25 cellular contexts compared by ENCODE assay signal in the genomic region with DNA sequence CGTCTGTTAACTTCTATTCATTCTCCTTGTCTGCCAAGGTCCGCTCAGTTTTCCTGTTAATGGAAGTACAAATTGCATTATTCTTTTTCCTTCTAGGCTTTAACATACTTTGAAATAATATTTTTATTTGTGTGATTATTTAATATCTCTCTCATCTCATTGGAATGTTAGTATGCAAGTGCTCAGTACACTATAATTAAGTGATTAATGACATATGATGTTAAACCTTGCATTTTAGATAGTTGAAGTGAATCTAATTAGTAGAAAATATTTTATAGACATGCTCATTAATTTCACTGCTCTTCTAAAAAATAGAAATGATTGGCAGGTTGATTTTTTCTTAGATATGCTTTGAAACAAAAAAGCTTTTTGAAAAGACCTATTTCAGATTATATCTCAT.
"Had no signal": no experiment of that assay in that cellular context is flagged by ENCODE, and none has a peak within 500 bp of the region (broad histone marks: within the 10 kb centered on the region; RNA-seq: fewer than 3 reads in every experiment).

No MANE protein-coding gene starts in this region.

- H3K27me3 ChIP-seq: colonic mucosa, dorsolateral prefrontal cortex, esophagus muscularis mucosa, esophagus squamous epithelium, foreskin keratinocyte, gastrocnemius medialis, gastroesophageal sphincter, heart left ventricle, heart right ventricle had no signal

- H3K36me3 ChIP-seq: colonic mucosa, esophagus muscularis mucosa, esophagus squamous epithelium, gastrocnemius medialis, gastroesophageal sphincter, heart left ventricle, heart right ventricle had no signal

- H3K27me3 Mint-ChIP-seq: dendritic cell treated with granulocyte-macrophage colony-stimulating factor and Interleukin-4, amounts not matched to agents 40 ng/mL and 50 ng/mL, for 4 days; effector memory CD8-positive, alpha-beta T cell had no signal

- DNase-seq: colonic mucosa; cortex of kidney; dermis blood vessel endothelial cell; dorsolateral prefrontal cortex; effector CD4-positive, alpha-beta T cell; effector CD8-positive, alpha-beta T cell; effector memory CD4-positive, alpha-beta T cell; effector memory CD8-positive, alpha-beta T cell; endodermal cell; erythroblast; esophagus squamous epithelium; foreskin fibroblast; foreskin keratinocyte; foreskin melanocyte; gastrocnemius medialis; glutamatergic neuron; head of caudate nucleus; heart left ventricle; heart right ventricle had no signal

- ATAC-seq: effector memory CD8-positive, alpha-beta T cell; esophagus mucosa; foreskin keratinocyte; gastrocnemius medialis; gastroesophageal sphincter; heart left ventricle; heart right ventricle had no signal

- H3K9me3 Mint-ChIP-seq: endodermal cell had no signal

- H3K4me1 Mint-ChIP-seq: endodermal cell had no signal

- H3K9me3 ChIP-seq: colonic mucosa, esophagus muscularis mucosa, esophagus squamous epithelium, gastrocnemius medialis, gastroesophageal sphincter, heart left ventricle had no signal

- H3K4me1 ChIP-seq: colonic mucosa, esophagus muscularis mucosa, esophagus squamous epithelium, gastrocnemius medialis, gastroesophageal sphincter, heart left ventricle, heart right ventricle had no signal

- H3K27ac ChIP-seq: colonic mucosa, coronary artery, dorsolateral prefrontal cortex, epithelial cell of prostate, esophagus muscularis mucosa, esophagus squamous epithelium, foreskin keratinocyte, gastrocnemius medialis, gastroesophageal sphincter, heart left ventricle, heart right ventricle had no signal

- H3K4me3 ChIP-seq: colonic mucosa, coronary artery, dorsolateral prefrontal cortex, esophagus muscularis mucosa, esophagus squamous epithelium, gastrocnemius medialis, gastroesophageal sphincter, heart left ventricle, heart right ventricle had no signal

- H3K27ac Mint-ChIP-seq: dendritic cell treated with granulocyte-macrophage colony-stimulating factor and Interleukin-4, amounts not matched to agents 40 ng/mL and 50 ng/mL, for 4 days; effector memory CD8-positive, alpha-beta T cell; endodermal cell had no signal

- H3K4me3 Mint-ChIP-seq: dendritic cell treated with granulocyte-macrophage colony-stimulating factor and Interleukin-4, amounts not matched to agents 40 ng/mL and 50 ng/mL, for 4 days; effector memory CD8-positive, alpha-beta T cell; endodermal cell had no signal
